In genomic region chr3:196568246-196569002, GRCh38 we compare ENCODE assay signal across 8 cellular contexts. TPM values are rescaled to one million over a fixed set of nuclear protein-coding genes. Genes with fewer than 3 reads are reported as not detected.
A peak's percentile ranks its signal among the peaks of the same experiment; 100 is the strongest.
DNase-seq lines count a peak whose midpoint lies in the region; ATAC-seq and TF ChIP-seq lines count a peak whose summit lies in the region.

TSS of gene FBXO45 (plus strand) at chr3:196568660. CDS start at chr3:196568985, 325 bp downstream.
TSS of gene WDR53 (minus strand) at chr3:196568554. CDS start at chr3:196561475, 7,079 bp downstream.

- H3K36me3 ChIP-seq in mucosa of rectum (ENCODE audit: control insufficient read depth in 2 of 2, insufficient read depth in 2 of 2, low read length in 2 of 2) = no peaks in the 10 kb centered on the region

- peak; percentile 98 for TF ChIP-seq POLR2A in erythroblast (IDR thresholded peaks at IDR 0.05; ENCODE audit: low read length)

- peak; percentile 97 for DNase-seq in DMS79 (lab: John Stamatoyannopoulos, UW)
- peak; percentile 92 for DNase-seq in KG1 (lab: John Stamatoyannopoulos, UW)
- peak; percentile 96 for DNase-seq in activated T-cell treated with anti-CD3 and anti-CD28 coated beads, Interleukin-2, amount 50 U/mL, for 24 hours
- peak; percentile 95 to 97 for DNase-seq in erythroblast (lab: John Stamatoyannopoulos, UW)
- DNase-seq in stimulated activated CD8-positive, alpha-beta memory T cell treated with anti-CD3 and anti-CD28 coated beads, Interleukin-4, amount 100 ng/mL, for 4 hours (ENCODE audit: low read depth in 2 of 2, low spot score in 1 of 2) = peak; percentile 87 to 93

- peak within 1 kb of the TSS; percentile 91 to 97 for H3K9ac ChIP-seq in mucosa of rectum (ENCODE audit: low read depth in 1 of 2, low read length in 2 of 2)

- no peaks in the 10 kb centered on the region for H3K27me3 Mint-ChIP-seq in activated T-cell treated with anti-CD3 and anti-CD28 coated beads, Interleukin-2, amount 50 U/mL, for 24 hours

- H3K4me3 Mint-ChIP-seq in activated T-cell treated with anti-CD3 and anti-CD28 coated beads, Interleukin-2, amount 50 U/mL, for 24 hours = peak within 1 kb of the TSS; percentile 98

- H3K36me3 Mint-ChIP-seq in activated T-cell treated with anti-CD3 and anti-CD28 coated beads, Interleukin-2, amount 50 U/mL, for 24 hours (ENCODE audit: low read depth) = peaks cover 57% of the 10 kb centered on the region

- peak within 1 kb of the TSS; percentile 99 to 100 for H3K4me3 ChIP-seq in mucosa of rectum (ENCODE audit: low read length in 2 of 2)

- no peaks in the 10 kb centered on the region for H3K27me3 ChIP-seq in mucosa of rectum (ENCODE audit: control insufficient read depth in 2 of 2, insufficient read depth in 2 of 2, low read length in 2 of 2)

- peak within 1 kb of the TSS; percentile 98 for H3K27ac Mint-ChIP-seq in activated T-cell treated with anti-CD3 and anti-CD28 coated beads, Interleukin-2, amount 50 U/mL, for 24 hours

- H3K9me3 ChIP-seq in mucosa of rectum (ENCODE audit: control insufficient read depth in 2 of 2, low read length in 2 of 2) = no peaks in the 10 kb centered on the region

- ATAC-seq in GM21737 (IDR thresholded peaks at IDR 0.05; ENCODE audit: unreplicated experiment) = peak; percentile 90

- H3K27ac ChIP-seq in mucosa of rectum (ENCODE audit: low read depth in 2 of 2, low read length in 2 of 2) = peak within 1 kb of the TSS; percentile 72 to 87

- H3K4me1 Mint-ChIP-seq in activated T-cell treated with anti-CD3 and anti-CD28 coated beads, Interleukin-2, amount 50 U/mL, for 24 hours (ENCODE audit: low read depth) = peaks cover 50% of the 10 kb centered on the region

- H3K9me3 Mint-ChIP-seq in activated T-cell treated with anti-CD3 and anti-CD28 coated beads, Interleukin-2, amount 50 U/mL, for 24 hours = no peaks in the 10 kb centered on the region

- H3K4me1 ChIP-seq in mucosa of rectum (ENCODE audit: control insufficient read depth in 2 of 2, insufficient read depth in 2 of 2, low read length in 2 of 2) = peaks cover 13 to 22% of the 10 kb centered on the region in 2 donors

TF ChIP-seq in PFSK-1, 5 proteins besides CTCF, POLR2A, EP300 and RAD21:
- TF ChIP-seq POLR2AphosphoS5 (IDR thresholded peaks at IDR 0.05; ENCODE audit: low read depth, low read length) (peak; percentile 74; the same call in 1 of the 2 replicates), REST (IDR thresholded peaks at IDR 0.05; ENCODE audit: insufficient read depth in 1 of 2, low read depth in 2 of 2, low read length in 2 of 2) (no peak), TAF1 (IDR thresholded peaks at IDR 0.05; ENCODE audit: borderline replicate concordance, insufficient read depth, low read length) (peak; percentile 36; the same call in 1 of the 2 replicates), SIN3A (IDR thresholded peaks at IDR 0.05; ENCODE audit: borderline replicate concordance, insufficient read depth, low read length) (no peak), FOXP2 (optimal IDR thresholded peaks at IDR 0.05; ENCODE audit: borderline replicate concordance, extremely low read depth, extremely low read length, insufficient read depth) (peak; percentile 87)

RNA-seq across cellular contexts. Expression of gene FBXO45, which starts in this region (rescaled TPM):
- polyA plus RNA-seq in PFSK-1 (2012; ENCODE audit: insufficient read length, low read depth) = 5.4 TPM

RNA-seq across cellular contexts. Expression of gene WDR53, which starts in this region (rescaled TPM):
- 5.0 TPM for polyA plus RNA-seq in PFSK-1 (2012; ENCODE audit: insufficient read length, low read depth)

Comparison
In these comparisons a context has a peak if more than half of its experiments do, and no peak if none do; other contexts are left out.
1. Peak in every context shown above with its lines: DNase-seq, ATAC-seq, H3K4me3 ChIP-seq and H3K27ac ChIP-seq.